ENCODE assay signal across 1 cellular context in the genomic region with DNA sequence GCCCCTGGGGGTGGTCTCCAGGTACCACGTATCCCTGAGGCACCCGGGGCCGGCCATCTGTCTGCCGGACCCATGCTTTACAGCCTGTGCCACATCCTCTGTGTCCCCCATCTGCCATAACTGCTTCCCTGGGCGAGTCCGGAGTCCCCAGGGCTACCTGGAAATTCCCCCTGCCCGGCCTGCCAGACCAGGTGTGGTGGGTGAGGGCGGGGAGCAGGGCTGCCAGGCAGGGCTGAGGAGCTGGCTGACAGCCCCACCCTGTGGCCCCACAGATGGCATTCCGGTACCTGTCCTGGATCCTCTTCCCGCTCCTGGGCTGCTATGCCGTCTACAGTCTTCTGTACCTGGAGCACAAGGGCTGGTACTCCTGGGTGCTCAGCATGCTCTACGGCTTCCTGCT.
TF ChIP-seq lines count a peak whose summit lies in the region.

No MANE protein-coding gene starts in this region.

TF ChIP-seq in HepG2, 621 proteins besides CTCF, POLR2A, EP300 and RAD21:
- TF ChIP-seq AGO2 (optimal IDR thresholded peaks at IDR 0.05; ENCODE audit: low read depth, low read length) (peak; percentile 36), PCBP2 (optimal IDR thresholded peaks at IDR 0.05; ENCODE audit: low read depth, low read length, poor library complexity, severe bottlenecking) (no peak)
